1 cellular context compared by ENCODE assay signal in the genomic region with DNA sequence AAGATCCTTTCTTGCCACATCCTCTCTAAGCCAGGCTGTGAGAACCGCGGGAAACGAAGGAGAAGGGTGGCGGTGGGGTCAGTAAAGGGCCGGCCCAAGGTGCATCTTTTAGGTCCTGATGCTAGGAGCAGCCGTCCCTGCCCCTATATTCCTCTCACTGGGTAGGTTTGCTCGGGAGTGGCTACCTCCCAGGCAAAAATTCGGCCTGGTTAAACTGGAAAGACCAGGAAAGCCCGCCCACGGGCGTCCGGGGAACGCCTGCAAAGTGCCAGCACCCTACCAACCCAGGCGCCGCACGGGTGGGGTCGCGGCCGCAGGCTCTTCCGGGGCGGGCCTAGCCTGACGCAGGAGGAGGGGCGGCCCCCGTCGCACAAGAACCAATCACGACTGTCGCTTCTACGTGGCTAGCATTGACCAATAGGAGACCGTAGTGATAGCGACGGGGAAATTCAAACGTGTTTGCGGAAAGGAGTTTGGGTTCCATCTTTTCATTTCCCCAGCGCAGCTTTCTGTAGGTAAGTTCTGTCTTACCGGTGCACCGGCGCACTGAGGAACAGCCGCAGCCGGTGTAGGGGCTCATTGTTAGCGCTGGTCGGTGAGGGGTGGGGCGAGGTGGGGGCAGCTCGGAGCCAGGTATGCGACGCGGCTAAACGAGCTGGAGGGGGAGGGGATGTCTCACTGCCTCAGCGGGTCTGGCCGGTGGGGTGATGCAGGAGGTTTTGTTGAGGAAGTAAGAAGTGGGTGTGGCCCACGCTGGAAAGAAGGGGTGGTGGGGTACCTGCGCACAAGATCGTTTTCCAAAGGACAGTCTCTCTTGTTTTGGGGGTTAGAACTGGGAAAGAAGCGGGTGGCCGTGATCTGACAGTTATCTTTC.
TF ChIP-seq lines count a peak whose summit lies in the region.

A gene (plus strand): TSS at position 451 of the 874 bp plus-strand sequence. CDS start 1,195 bp downstream, outside the sequence.

TF ChIP-seq in GM23338, 12 proteins besides CTCF, POLR2A, EP300 and RAD21:
- TF ChIP-seq NANOG (IDR thresholded peaks at IDR 0.05; ENCODE audit: borderline replicate concordance) = no peak
- TF ChIP-seq, protein P1, sequence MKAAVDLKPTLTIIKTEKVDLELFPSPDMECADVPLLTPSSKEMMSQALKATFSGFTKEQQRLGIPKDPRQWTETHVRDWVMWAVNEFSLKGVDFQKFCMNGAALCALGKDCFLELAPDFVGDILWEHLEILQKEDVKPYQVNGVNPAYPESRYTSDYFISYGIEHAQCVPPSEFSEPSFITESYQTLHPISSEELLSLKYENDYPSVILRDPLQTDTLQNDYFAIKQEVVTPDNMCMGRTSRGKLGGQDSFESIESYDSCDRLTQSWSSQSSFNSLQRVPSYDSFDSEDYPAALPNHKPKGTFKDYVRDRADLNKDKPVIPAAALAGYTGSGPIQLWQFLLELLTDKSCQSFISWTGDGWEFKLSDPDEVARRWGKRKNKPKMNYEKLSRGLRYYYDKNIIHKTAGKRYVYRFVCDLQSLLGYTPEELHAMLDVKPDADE (IDR thresholded peaks at IDR 0.05) = peak; percentile 55; the same call in 1 of the 2 replicates
- peak; percentile 83 for TF ChIP-seq CREB1 (CRISPR knock-in tag; IDR thresholded peaks at IDR 0.05; ENCODE audit: low read depth)
- TF ChIP-seq, protein P2, sequence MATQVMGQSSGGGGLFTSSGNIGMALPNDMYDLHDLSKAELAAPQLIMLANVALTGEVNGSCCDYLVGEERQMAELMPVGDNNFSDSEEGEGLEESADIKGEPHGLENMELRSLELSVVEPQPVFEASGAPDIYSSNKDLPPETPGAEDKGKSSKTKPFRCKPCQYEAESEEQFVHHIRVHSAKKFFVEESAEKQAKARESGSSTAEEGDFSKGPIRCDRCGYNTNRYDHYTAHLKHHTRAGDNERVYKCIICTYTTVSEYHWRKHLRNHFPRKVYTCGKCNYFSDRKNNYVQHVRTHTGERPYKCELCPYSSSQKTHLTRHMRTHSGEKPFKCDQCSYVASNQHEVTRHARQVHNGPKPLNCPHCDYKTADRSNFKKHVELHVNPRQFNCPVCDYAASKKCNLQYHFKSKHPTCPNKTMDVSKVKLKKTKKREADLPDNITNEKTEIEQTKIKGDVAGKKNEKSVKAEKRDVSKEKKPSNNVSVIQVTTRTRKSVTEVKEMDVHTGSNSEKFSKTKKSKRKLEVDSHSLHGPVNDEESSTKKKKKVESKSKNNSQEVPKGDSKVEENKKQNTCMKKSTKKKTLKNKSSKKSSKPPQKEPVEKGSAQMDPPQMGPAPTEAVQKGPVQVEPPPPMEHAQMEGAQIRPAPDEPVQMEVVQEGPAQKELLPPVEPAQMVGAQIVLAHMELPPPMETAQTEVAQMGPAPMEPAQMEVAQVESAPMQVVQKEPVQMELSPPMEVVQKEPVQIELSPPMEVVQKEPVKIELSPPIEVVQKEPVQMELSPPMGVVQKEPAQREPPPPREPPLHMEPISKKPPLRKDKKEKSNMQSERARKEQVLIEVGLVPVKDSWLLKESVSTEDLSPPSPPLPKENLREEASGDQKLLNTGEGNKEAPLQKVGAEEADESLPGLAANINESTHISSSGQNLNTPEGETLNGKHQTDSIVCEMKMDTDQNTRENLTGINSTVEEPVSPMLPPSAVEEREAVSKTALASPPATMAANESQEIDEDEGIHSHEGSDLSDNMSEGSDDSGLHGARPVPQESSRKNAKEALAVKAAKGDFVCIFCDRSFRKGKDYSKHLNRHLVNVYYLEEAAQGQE (IDR thresholded peaks at IDR 0.05; ENCODE audit: unreplicated experiment) = no peak
- peak; percentile 88 for TF ChIP-seq POLR2AphosphoS5 (IDR thresholded peaks at IDR 0.05; ENCODE audit: low read depth)
- TF ChIP-seq STAT1 (IDR thresholded peaks at IDR 0.05; ENCODE audit: unreplicated experiment) = no peak
- no peak for TF ChIP-seq JUNB (IDR thresholded peaks at IDR 0.05; ENCODE audit: unreplicated experiment)
- TF ChIP-seq, protein P3, sequence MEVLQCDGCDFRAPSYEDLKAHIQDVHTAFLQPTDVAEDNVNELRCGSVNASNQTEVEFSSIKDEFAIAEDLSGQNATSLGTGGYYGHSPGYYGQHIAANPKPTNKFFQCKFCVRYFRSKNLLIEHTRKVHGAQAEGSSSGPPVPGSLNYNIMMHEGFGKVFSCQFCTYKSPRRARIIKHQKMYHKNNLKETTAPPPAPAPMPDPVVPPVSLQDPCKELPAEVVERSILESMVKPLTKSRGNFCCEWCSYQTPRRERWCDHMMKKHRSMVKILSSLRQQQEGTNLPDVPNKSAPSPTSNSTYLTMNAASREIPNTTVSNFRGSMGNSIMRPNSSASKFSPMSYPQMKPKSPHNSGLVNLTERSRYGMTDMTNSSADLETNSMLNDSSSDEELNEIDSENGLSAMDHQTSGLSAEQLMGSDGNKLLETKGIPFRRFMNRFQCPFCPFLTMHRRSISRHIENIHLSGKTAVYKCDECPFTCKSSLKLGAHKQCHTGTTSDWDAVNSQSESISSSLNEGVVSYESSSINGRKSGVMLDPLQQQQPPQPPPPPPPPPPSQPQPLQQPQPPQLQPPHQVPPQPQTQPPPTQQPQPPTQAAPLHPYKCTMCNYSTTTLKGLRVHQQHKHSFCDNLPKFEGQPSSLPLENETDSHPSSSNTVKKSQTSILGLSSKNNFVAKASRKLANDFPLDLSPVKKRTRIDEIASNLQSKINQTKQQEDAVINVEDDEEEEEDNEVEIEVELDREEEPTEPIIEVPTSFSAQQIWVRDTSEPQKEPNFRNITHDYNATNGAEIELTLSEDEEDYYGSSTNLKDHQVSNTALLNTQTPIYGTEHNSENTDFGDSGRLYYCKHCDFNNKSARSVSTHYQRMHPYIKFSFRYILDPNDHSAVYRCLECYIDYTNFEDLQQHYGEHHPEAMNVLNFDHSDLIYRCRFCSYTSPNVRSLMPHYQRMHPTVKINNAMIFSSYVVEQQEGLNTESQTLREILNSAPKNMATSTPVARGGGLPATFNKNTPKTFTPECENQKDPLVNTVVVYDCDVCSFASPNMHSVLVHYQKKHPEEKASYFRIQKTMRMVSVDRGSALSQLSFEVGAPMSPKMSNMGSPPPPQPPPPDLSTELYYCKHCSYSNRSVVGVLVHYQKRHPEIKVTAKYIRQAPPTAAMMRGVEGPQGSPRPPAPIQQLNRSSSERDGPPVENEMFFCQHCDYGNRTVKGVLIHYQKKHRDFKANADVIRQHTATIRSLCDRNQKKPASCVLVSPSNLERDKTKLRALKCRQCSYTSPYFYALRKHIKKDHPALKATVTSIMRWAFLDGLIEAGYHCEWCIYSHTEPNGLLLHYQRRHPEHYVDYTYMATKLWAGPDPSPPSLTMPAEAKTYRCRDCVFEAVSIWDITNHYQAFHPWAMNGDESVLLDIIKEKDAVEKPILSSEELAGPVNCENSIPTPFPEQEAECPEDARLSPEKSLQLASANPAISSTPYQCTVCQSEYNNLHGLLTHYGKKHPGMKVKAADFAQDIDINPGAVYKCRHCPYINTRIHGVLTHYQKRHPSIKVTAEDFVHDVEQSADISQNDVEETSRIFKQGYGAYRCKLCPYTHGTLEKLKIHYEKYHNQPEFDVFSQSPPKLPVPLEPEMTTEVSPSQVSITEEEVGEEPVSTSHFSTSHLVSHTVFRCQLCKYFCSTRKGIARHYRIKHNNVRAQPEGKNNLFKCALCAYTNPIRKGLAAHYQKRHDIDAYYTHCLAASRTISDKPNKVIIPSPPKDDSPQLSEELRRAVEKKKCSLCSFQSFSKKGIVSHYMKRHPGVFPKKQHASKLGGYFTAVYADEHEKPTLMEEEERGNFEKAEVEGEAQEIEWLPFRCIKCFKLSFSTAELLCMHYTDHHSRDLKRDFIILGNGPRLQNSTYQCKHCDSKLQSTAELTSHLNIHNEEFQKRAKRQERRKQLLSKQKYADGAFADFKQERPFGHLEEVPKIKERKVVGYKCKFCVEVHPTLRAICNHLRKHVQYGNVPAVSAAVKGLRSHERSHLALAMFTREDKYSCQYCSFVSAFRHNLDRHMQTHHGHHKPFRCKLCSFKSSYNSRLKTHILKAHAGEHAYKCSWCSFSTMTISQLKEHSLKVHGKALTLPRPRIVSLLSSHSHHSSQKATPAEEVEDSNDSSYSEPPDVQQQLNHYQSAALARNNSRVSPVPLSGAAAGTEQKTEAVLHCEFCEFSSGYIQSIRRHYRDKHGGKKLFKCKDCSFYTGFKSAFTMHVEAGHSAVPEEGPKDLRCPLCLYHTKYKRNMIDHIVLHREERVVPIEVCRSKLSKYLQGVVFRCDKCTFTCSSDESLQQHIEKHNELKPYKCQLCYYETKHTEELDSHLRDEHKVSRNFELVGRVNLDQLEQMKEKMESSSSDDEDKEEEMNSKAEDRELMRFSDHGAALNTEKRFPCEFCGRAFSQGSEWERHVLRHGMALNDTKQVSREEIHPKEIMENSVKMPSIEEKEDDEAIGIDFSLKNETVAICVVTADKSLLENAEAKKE (CRISPR knock-in tag; IDR thresholded peaks at IDR 0.05) = no peak
- TF ChIP-seq EZH2phosphoT487 (IDR thresholded peaks at IDR 0.05; ENCODE audit: unreplicated experiment) = no peak
- TF ChIP-seq ZNF331 (CRISPR knock-in tag; IDR thresholded peaks at IDR 0.05; ENCODE audit: low read depth) = no peak
